Comparison of ENCODE assay signal across 1 cellular context in the genomic region with DNA sequence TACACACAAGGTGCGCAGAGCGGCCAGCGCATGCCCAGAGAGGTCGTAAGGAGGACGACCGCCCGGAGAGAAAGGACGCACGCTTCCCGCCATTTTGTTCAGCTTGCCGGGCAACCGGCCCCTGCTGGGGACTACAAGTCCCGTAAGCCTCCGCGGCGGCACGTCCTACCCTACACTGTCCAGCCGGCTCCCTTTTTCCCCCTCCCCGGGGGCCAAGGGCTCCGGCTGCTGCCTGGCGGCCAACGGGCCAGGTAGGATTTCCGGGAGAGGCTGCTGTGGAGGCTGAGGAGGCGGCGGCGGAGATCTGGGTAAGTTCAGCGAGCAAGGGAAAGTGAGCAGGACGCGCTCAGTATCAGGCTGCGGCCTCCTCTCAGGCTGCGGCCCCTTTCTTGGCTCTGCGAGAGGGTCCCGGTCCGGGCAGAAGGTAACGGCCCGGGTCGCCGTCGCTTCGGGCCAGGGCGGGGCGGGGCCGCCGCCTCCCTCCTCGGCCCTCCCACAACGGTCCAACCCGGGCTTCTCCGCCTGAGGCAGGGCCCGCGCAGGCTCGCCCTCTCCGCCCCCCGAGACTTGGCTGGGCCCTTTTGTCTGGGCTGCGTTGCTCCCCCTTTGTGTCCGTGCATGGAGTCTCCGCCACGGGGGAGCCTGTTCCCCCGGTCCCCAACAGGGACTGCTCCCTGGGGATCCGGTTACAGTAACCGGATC.
TF ChIP-seq lines count a peak whose summit lies in the region.

PHACTR4 (plus strand) TSS at position 223 of the 702 bp plus-strand sequence. CDS start 37,708 bp downstream, outside the sequence.

TF ChIP-seq in HepG2, 621 proteins besides CTCF, POLR2A, EP300 and RAD21 (continued from another document and continues in another):
- TF ChIP-seq, protein P1, sequence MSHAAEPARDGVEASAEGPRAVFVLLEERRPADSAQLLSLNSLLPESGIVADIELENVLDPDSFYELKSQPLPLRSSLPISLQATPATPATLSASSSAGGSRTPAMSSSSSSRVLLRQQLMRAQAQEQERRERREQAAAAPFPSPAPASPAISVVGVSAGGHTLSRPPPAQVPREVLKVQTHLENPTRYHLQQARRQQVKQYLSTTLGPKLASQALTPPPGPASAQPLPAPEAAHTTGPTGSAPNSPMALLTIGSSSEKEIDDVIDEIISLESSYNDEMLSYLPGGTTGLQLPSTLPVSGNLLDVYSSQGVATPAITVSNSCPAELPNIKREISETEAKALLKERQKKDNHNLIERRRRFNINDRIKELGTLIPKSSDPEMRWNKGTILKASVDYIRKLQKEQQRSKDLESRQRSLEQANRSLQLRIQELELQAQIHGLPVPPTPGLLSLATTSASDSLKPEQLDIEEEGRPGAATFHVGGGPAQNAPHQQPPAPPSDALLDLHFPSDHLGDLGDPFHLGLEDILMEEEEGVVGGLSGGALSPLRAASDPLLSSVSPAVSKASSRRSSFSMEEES (CRISPR knock-in tag; IDR thresholded peaks at IDR 0.05): no peak; the same call in 1 of the 2 replicates
- TF ChIP-seq MLX (CRISPR knock-in tag; IDR thresholded peaks at IDR 0.05) (no peak), IKZF4 (CRISPR knock-in tag; IDR thresholded peaks at IDR 0.05; ENCODE audit: borderline replicate concordance, low read depth, not compliant biosample characterization) (no peak), JUND (CRISPR knock-in tag; IDR thresholded peaks at IDR 0.05) (no peak), MTF2 (CRISPR knock-in tag; IDR thresholded peaks at IDR 0.05; ENCODE audit: borderline replicate concordance) (no peak; the same call in 1 of the 2 replicates), ZNF362 (CRISPR knock-in tag; IDR thresholded peaks at IDR 0.05; ENCODE audit: borderline replicate concordance) (no peak), ATM (IDR thresholded peaks at IDR 0.05; ENCODE audit: borderline replicate concordance) (no peak), EHMT2 (IDR thresholded peaks at IDR 0.05; ENCODE audit: borderline replicate concordance, low read depth, low read length) (no peak), ZNF589 (CRISPR knock-in tag; conservative IDR thresholded peaks at IDR 0.05) (no peak), REL (CRISPR knock-in tag; conservative IDR thresholded peaks at IDR 0.05) (peak; percentile 84; the same call in 1 of the 2 replicates), ZBTB21 (CRISPR knock-in tag; IDR thresholded peaks at IDR 0.05) (peak; percentile 60; the same call in 1 of the 2 replicates), HOXA5 (CRISPR knock-in tag; IDR thresholded peaks at IDR 0.05) (peak; percentile 76; the same call in 1 of the 2 replicates), NR2F6 (IDR thresholded peaks at IDR 0.05) (no peak), NR2F6 (CRISPR knock-in tag; IDR thresholded peaks at IDR 0.05) (no peak), ZNF530 (CRISPR knock-in tag; IDR thresholded peaks at IDR 0.05; ENCODE audit: low read depth) (no peak), ZSCAN9 (CRISPR knock-in tag; IDR thresholded peaks at IDR 0.05; ENCODE audit: borderline replicate concordance) (peak; percentile 91; the same call in 1 of the 2 replicates), ZNF567 (CRISPR knock-in tag; IDR thresholded peaks at IDR 0.05; ENCODE audit: borderline replicate concordance) (no peak), KLF13 (CRISPR knock-in tag; IDR thresholded peaks at IDR 0.05) (no peak), STAT5B (CRISPR knock-in tag; IDR thresholded peaks at IDR 0.05) (no peak), TAF1 (CRISPR knock-in tag; IDR thresholded peaks at IDR 0.05) (peak; percentile 87), NR2F2 (IDR thresholded peaks at IDR 0.05; ENCODE audit: borderline replicate concordance, low read depth) (no peak), MAF1 (CRISPR knock-in tag; IDR thresholded peaks at IDR 0.05; ENCODE audit: borderline replicate concordance) (0 out of 2 replicates have a peak, but pooled peaks have one; percentile 20), CBX5 (CRISPR knock-in tag; IDR thresholded peaks at IDR 0.05; ENCODE audit: borderline replicate concordance) (peak; percentile 44; the same call in 1 of the 2 replicates), ZNF614 (CRISPR knock-in tag; IDR thresholded peaks at IDR 0.05; ENCODE audit: borderline replicate concordance) (peak; percentile 16; the same call in 1 of the 2 replicates), POLR2AphosphoS5 (IDR thresholded peaks at IDR 0.05; ENCODE audit: low read depth, low read length) (peak; percentile 91), CCAR2 (optimal IDR thresholded peaks at IDR 0.05; ENCODE audit: low read depth, low read length) (no peak)
- TF ChIP-seq, protein P2, sequence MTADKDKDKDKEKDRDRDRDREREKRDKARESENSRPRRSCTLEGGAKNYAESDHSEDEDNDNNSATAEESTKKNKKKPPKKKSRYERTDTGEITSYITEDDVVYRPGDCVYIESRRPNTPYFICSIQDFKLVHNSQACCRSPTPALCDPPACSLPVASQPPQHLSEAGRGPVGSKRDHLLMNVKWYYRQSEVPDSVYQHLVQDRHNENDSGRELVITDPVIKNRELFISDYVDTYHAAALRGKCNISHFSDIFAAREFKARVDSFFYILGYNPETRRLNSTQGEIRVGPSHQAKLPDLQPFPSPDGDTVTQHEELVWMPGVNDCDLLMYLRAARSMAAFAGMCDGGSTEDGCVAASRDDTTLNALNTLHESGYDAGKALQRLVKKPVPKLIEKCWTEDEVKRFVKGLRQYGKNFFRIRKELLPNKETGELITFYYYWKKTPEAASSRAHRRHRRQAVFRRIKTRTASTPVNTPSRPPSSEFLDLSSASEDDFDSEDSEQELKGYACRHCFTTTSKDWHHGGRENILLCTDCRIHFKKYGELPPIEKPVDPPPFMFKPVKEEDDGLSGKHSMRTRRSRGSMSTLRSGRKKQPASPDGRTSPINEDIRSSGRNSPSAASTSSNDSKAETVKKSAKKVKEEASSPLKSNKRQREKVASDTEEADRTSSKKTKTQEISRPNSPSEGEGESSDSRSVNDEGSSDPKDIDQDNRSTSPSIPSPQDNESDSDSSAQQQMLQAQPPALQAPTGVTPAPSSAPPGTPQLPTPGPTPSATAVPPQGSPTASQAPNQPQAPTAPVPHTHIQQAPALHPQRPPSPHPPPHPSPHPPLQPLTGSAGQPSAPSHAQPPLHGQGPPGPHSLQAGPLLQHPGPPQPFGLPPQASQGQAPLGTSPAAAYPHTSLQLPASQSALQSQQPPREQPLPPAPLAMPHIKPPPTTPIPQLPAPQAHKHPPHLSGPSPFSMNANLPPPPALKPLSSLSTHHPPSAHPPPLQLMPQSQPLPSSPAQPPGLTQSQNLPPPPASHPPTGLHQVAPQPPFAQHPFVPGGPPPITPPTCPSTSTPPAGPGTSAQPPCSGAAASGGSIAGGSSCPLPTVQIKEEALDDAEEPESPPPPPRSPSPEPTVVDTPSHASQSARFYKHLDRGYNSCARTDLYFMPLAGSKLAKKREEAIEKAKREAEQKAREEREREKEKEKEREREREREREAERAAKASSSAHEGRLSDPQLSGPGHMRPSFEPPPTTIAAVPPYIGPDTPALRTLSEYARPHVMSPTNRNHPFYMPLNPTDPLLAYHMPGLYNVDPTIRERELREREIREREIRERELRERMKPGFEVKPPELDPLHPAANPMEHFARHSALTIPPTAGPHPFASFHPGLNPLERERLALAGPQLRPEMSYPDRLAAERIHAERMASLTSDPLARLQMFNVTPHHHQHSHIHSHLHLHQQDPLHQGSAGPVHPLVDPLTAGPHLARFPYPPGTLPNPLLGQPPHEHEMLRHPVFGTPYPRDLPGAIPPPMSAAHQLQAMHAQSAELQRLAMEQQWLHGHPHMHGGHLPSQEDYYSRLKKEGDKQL (CRISPR knock-in tag; IDR thresholded peaks at IDR 0.05; ENCODE audit: low read depth): peak; percentile 32; the same call in 1 of the 2 replicates
- TF ChIP-seq, protein P3, sequence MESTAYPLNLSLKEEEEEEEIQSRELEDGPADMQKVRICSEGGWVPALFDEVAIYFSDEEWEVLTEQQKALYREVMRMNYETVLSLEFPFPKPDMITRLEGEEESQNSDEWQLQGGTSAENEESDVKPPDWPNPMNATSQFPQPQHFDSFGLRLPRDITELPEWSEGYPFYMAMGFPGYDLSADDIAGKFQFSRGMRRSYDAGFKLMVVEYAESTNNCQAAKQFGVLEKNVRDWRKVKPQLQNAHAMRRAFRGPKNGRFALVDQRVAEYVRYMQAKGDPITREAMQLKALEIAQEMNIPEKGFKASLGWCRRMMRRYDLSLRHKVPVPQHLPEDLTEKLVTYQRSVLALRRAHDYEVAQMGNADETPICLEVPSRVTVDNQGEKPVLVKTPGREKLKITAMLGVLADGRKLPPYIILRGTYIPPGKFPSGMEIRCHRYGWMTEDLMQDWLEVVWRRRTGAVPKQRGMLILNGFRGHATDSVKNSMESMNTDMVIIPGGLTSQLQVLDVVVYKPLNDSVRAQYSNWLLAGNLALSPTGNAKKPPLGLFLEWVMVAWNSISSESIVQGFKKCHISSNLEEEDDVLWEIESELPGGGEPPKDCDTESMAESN (CRISPR knock-in tag; conservative IDR thresholded peaks at IDR 0.05): 0 out of 2 replicates have a peak, but pooled peaks have one; percentile 26
- TF ChIP-seq, protein P4, sequence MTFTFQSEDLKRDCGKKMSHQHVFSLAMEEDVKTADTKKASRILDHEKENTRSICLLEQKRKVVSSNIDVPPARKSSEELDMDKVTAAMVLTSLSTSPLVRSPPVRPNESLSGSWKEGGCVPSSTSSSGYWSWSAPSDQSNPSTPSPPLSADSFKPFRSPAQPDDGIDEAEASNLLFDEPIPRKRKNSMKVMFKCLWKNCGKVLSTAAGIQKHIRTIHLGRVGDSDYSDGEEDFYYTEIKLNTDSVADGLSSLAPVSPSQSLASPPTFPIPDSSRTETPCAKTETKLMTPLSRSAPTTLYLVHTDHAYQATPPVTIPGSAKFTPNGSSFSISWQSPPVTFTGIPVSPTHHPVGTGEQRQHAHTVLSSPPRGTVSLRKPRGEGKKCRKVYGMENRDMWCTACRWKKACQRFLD (CRISPR knock-in tag; IDR thresholded peaks at IDR 0.05; ENCODE audit: borderline replicate concordance): peak; percentile 33; the same call in 1 of the 2 replicates
- TF ChIP-seq, protein P5, sequence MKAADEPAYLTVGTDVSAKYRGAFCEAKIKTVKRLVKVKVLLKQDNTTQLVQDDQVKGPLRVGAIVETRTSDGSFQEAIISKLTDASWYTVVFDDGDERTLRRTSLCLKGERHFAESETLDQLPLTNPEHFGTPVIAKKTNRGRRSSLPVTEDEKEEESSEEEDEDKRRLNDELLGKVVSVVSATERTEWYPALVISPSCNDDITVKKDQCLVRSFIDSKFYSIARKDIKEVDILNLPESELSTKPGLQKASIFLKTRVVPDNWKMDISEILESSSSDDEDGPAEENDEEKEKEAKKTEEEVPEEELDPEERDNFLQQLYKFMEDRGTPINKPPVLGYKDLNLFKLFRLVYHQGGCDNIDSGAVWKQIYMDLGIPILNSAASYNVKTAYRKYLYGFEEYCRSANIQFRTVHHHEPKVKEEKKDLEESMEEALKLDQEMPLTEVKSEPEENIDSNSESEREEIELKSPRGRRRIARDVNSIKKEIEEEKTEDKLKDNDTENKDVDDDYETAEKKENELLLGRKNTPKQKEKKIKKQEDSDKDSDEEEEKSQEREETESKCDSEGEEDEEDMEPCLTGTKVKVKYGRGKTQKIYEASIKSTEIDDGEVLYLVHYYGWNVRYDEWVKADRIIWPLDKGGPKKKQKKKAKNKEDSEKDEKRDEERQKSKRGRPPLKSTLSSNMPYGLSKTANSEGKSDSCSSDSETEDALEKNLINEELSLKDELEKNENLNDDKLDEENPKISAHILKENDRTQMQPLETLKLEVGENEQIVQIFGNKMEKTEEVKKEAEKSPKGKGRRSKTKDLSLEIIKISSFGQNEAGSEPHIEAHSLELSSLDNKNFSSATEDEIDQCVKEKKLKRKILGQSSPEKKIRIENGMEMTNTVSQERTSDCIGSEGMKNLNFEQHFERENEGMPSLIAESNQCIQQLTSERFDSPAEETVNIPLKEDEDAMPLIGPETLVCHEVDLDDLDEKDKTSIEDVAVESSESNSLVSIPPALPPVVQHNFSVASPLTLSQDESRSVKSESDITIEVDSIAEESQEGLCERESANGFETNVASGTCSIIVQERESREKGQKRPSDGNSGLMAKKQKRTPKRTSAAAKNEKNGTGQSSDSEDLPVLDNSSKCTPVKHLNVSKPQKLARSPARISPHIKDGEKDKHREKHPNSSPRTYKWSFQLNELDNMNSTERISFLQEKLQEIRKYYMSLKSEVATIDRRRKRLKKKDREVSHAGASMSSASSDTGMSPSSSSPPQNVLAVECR (CRISPR knock-in tag; IDR thresholded peaks at IDR 0.05; ENCODE audit: borderline replicate concordance): peak; percentile 87
- TF ChIP-seq, protein P6, sequence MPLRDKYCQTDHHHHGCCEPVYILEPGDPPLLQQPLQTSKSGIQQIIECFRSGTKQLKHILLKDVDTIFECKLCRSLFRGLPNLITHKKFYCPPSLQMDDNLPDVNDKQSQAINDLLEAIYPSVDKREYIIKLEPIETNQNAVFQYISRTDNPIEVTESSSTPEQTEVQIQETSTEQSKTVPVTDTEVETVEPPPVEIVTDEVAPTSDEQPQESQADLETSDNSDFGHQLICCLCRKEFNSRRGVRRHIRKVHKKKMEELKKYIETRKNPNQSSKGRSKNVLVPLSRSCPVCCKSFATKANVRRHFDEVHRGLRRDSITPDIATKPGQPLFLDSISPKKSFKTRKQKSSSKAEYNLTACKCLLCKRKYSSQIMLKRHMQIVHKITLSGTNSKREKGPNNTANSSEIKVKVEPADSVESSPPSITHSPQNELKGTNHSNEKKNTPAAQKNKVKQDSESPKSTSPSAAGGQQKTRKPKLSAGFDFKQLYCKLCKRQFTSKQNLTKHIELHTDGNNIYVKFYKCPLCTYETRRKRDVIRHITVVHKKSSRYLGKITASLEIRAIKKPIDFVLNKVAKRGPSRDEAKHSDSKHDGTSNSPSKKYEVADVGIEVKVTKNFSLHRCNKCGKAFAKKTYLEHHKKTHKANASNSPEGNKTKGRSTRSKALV (CRISPR knock-in tag; IDR thresholded peaks at IDR 0.05): no peak
- TF ChIP-seq, protein P7, sequence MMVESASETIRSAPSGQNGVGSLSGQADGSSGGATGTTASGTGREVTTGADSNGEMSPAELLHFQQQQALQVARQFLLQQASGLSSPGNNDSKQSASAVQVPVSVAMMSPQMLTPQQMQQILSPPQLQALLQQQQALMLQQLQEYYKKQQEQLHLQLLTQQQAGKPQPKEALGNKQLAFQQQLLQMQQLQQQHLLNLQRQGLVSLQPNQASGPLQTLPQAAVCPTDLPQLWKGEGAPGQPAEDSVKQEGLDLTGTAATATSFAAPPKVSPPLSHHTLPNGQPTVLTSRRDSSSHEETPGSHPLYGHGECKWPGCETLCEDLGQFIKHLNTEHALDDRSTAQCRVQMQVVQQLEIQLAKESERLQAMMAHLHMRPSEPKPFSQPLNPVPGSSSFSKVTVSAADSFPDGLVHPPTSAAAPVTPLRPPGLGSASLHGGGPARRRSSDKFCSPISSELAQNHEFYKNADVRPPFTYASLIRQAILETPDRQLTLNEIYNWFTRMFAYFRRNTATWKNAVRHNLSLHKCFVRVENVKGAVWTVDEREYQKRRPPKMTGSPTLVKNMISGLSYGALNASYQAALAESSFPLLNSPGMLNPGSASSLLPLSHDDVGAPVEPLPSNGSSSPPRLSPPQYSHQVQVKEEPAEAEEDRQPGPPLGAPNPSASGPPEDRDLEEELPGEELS (CRISPR knock-in tag; IDR thresholded peaks at IDR 0.05): peak; percentile 21; the same call in 1 of the 2 replicates
